In genomic region chr1:78153092-78153736, GRCh38 we compare ENCODE assay signal across 24 cellular contexts.
"Had no signal": no experiment of that assay in that cellular context is flagged by ENCODE, and none has a peak within 500 bp of the region (broad histone marks: within the 10 kb centered on the region; RNA-seq: fewer than 3 reads in every experiment).

No MANE protein-coding gene starts in this region.

- H3K27ac ChIP-seq: ascending aorta, body of pancreas had no signal

- H3K4me3 ChIP-seq: ascending aorta, body of pancreas had no signal

- H3K4me1 ChIP-seq: ascending aorta, body of pancreas had no signal

- H3K36me3 ChIP-seq: ascending aorta had no signal

- ATAC-seq: activated naive CD4-positive, alpha-beta T cell treated with anti-CD3 and anti-CD28 coated beads, Interleukin-2, amount 50 U/mL, for 72 hours; activated naive CD8-positive, alpha-beta T cell treated with anti-CD3 and anti-CD28 coated beads, Interleukin-2, amount 50 U/mL, for 24 hours; activated T-cell treated with anti-CD3 and anti-CD28 coated beads, Interleukin-2, amount 50 U/mL, for 4 hours; body of pancreas; PC-3 had no signal

- H3K9me3 ChIP-seq: ascending aorta, body of pancreas had no signal

- FAIRE-seq: bronchial epithelial cell, TTC549 had no signal

- DNase-seq: activated B cell treated with CpG ODN at 0.5 μM for 24 hours; activated CD4-positive, alpha-beta T cell treated with anti-CD3 and anti-CD28 coated beads for 1 hour; activated CD4-positive, alpha-beta T cell treated with anti-CD3 and anti-CD28 coated beads, Interleukin-2, amount 10 ng/mL, durations not matched to agents 24 days and 14 days; activated CD4-positive, alpha-beta T cell treated with anti-CD3 and anti-CD28 coated beads, Interleukin-2, amount 50 U/mL, for 48 hours; activated effector memory CD4-positive, alpha-beta T cell treated with anti-CD3 and anti-CD28 coated beads, Interleukin-2, amount 50 U/mL, for 16 hours; activated naive CD4-positive, alpha-beta T cell treated with Interleukin-2 at 50 U/mL for 16 hours; activated naive CD8-positive, alpha-beta T cell treated with anti-CD3 and anti-CD28 coated beads, Interleukin-2, amount 50 U/mL, for 24 hours; activated T-cell treated with anti-CD3 and anti-CD28 coated beads, Interleukin-2, amount 50 U/mL, for 4 hours; amniotic stem cell; body of pancreas; central memory CD4-positive, alpha-beta T cell; Karpas-422; NCI-H1048; NCI-H146; NCI-H187 treated with DMSO at 0.1 percent for 48 hours; NCI-H2081 treated with DMSO at 0.1 percent for 48 hours; NCI-H446; NCI-H524; PC-3; SHP77 treated with DMSO at 0.1 percent for 48 hours had no signal

- H3K27me3 ChIP-seq: ascending aorta, body of pancreas had no signal
